23 cellular contexts compared by ENCODE assay signal in genomic region chr12:127489055-127489454, GRCh38.
A peak's percentile ranks its signal among the peaks of the same experiment; 100 is the strongest.
DNase-seq lines count a peak whose midpoint lies in the region; ATAC-seq and TF ChIP-seq lines count a peak whose summit lies in the region.
"Had no signal": no experiment of that assay in that cellular context is flagged by ENCODE, and none has a peak within 500 bp of the region (broad histone marks: within the 10 kb centered on the region; RNA-seq: fewer than 3 reads in every experiment).

No MANE protein-coding gene starts in this region.

- peaks cover 2% of the 10 kb centered on the region for H3K27me3 Mint-ChIP-seq in endodermal cell (ENCODE audit: insufficient read depth)
- H3K27me3 Mint-ChIP-seq: activated naive CD8-positive, alpha-beta T cell treated with anti-CD3 and anti-CD28 coated beads, Interleukin-2, amount 10 ng/mL, durations not matched to agents 7 days and 5 days; T-helper 17 cell had no signal

- TF ChIP-seq EP300 in stomach (IDR thresholded peaks at IDR 0.05): no peak

- peak overlapping the region; percentile 89 for H3K27ac Mint-ChIP-seq in endodermal cell
- H3K27ac Mint-ChIP-seq: activated naive CD8-positive, alpha-beta T cell treated with anti-CD3 and anti-CD28 coated beads, Interleukin-2, amount 10 ng/mL, durations not matched to agents 7 days and 5 days; natural killer cell; T-helper 17 cell had no signal

- H2AFZ ChIP-seq in OCI-LY3 (ENCODE audit: low read depth, low read length): no peak overlapping the region; the same call in 1 of the 2 replicates

- peaks cover 5% of the 10 kb centered on the region for H3K9me3 Mint-ChIP-seq in endodermal cell
- H3K9me3 Mint-ChIP-seq: activated naive CD8-positive, alpha-beta T cell treated with anti-CD3 and anti-CD28 coated beads, Interleukin-2, amount 10 ng/mL, durations not matched to agents 7 days and 5 days had no signal

- peaks cover 32% of the 10 kb centered on the region for H3K36me3 ChIP-seq in OCI-LY3 (replicated peaks; ENCODE audit: low read depth, low read length)
- no peaks in the 10 kb centered on the region for H3K36me3 ChIP-seq in endodermal cell (ENCODE audit: control insufficient read depth, insufficient read depth, low read length)
- H3K36me3 ChIP-seq in stomach: no peaks in the 10 kb centered on the region
- no peaks in the 10 kb centered on the region for H3K36me3 ChIP-seq in upper lobe of right lung
- H3K36me3 ChIP-seq: tibial artery had no signal

- TF ChIP-seq POLR2A in stomach (IDR thresholded peaks at IDR 0.05): no peak

- H3K4me3 Mint-ChIP-seq in endodermal cell: no peak overlapping the region
- H3K4me3 Mint-ChIP-seq: activated naive CD8-positive, alpha-beta T cell treated with anti-CD3 and anti-CD28 coated beads, Interleukin-2, amount 10 ng/mL, durations not matched to agents 7 days and 5 days; natural killer cell; T-helper 17 cell had no signal

- no peak overlapping the region for H3K4me3 ChIP-seq in OCI-LY3 (ENCODE audit: low read length)
- no peak overlapping the region for H3K4me3 ChIP-seq in endodermal cell (ENCODE audit: low read length)
- no peak overlapping the region for H3K4me3 ChIP-seq in stomach
- no peak overlapping the region for H3K4me3 ChIP-seq in upper lobe of right lung
- H3K4me3 ChIP-seq: tibial artery had no signal

- no peaks in the 10 kb centered on the region for H3K36me3 Mint-ChIP-seq in endodermal cell (ENCODE audit: low read depth)
- H3K36me3 Mint-ChIP-seq: activated naive CD8-positive, alpha-beta T cell treated with anti-CD3 and anti-CD28 coated beads, Interleukin-2, amount 10 ng/mL, durations not matched to agents 7 days and 5 days; natural killer cell had no signal

- DNase-seq in DMS53 treated with DMSO at 0.1 percent for 48 hours (lab: John Stamatoyannopoulos, UW; ENCODE audit: unreplicated experiment): peak; percentile 77
- DNase-seq in endodermal cell: no peak
- DNase-seq in stomach: peak; percentile 35
- DNase-seq in upper lobe of right lung: no peak
- no peak for DNase-seq in activated naive CD4-positive, alpha-beta T cell (lab: John Stamatoyannopoulos, UW)
- DNase-seq: activated CD4-positive, alpha-beta T cell treated with anti-CD3 and anti-CD28 coated beads for 4 hours; activated effector memory CD4-positive, alpha-beta T cell treated with anti-CD3 and anti-CD28 coated beads, Interleukin-2, amount 50 U/mL, for 16 hours; activated naive CD8-positive, alpha-beta T cell treated with anti-CD3 and anti-CD28 coated beads, Interleukin-2, amount 10 ng/mL, durations not matched to agents 7 days and 5 days; caudate nucleus; dermis blood vessel endothelial cell; EL; IMR-90; midbrain; natural killer cell; NCI-H1105; NCI-H2029 treated with DMSO at 0.1 percent for 48 hours; NCI-H774; SK-N-SH; T-helper 17 cell; tibial artery had no signal

- peaks cover 12% of the 10 kb centered on the region for H3K4me1 Mint-ChIP-seq in endodermal cell
- H3K4me1 Mint-ChIP-seq: activated naive CD8-positive, alpha-beta T cell treated with anti-CD3 and anti-CD28 coated beads, Interleukin-2, amount 10 ng/mL, durations not matched to agents 7 days and 5 days; natural killer cell; T-helper 17 cell had no signal

- no peaks in the 10 kb centered on the region for H3K27me3 ChIP-seq in OCI-LY3 (ENCODE audit: low read depth, low read length)
- no peaks in the 10 kb centered on the region for H3K27me3 ChIP-seq in endodermal cell (ENCODE audit: control insufficient read depth, insufficient read depth, low read length, poor library complexity, severe bottlenecking)
- no peaks in the 10 kb centered on the region for H3K27me3 ChIP-seq in stomach
- H3K27me3 ChIP-seq in upper lobe of right lung: no peaks in the 10 kb centered on the region
- H3K27me3 ChIP-seq: tibial artery had no signal

- H3K4me1 ChIP-seq in OCI-LY3 (ENCODE audit: low read length) (peaks cover 58% of the 10 kb centered on the region), endodermal cell (ENCODE audit: control insufficient read depth, insufficient read depth, low read length) (no peaks in the 10 kb centered on the region), stomach (peaks cover 0 to 4% (median 0%) of the 10 kb centered on the region in 4 donors), upper lobe of right lung (no peaks in the 10 kb centered on the region)
- H3K4me1 ChIP-seq: tibial artery had no signal

- H3K27ac ChIP-seq in OCI-LY3 (ENCODE audit: low read length): peak overlapping the region; percentile 24; the same call in 1 of the 2 replicates
- H3K27ac ChIP-seq in endodermal cell (ENCODE audit: low read depth, low read length): no peak overlapping the region
- H3K27ac ChIP-seq in stomach: peak overlapping the region in 4 of 5 donors; percentile 8 to 58 (median 33)
- no peak overlapping the region for H3K27ac ChIP-seq in upper lobe of right lung
- H3K27ac ChIP-seq: RWPE1, tibial artery had no signal

- no peaks in the 10 kb centered on the region for H4K20me1 ChIP-seq in OCI-LY3 (ENCODE audit: insufficient read depth, low read length)

- WGBS in endodermal cell (ENCODE audit: insufficient coverage in 1 of 2, insufficient read length in 1 of 2), 2 experiments: 83 to 85% methylated on average over 5 to 6 of the region's 6 CpGs
- WGBS in stomach, 5 donors: 23 to 59% (median 33%) methylated on average over 6 of the region's 6 CpGs

- ATAC-seq in upper lobe of right lung (no peak), GM18909 (IDR thresholded peaks at IDR 0.05; ENCODE audit: poor library complexity, unreplicated experiment) (no peak)
- ATAC-seq: natural killer cell, T-helper 17 cell had no signal

- H3K9me3 ChIP-seq in OCI-LY3 (ENCODE audit: insufficient read depth, low read length) (peaks cover 14% of the 10 kb centered on the region; the same call in 1 of the 2 replicates), endodermal cell (ENCODE audit: control insufficient read depth, low read length) (peaks cover 7% of the 10 kb centered on the region), stomach (no peaks in the 10 kb centered on the region), upper lobe of right lung (no peaks in the 10 kb centered on the region)
- H3K9me3 ChIP-seq: SK-N-SH, tibial artery had no signal

- no peaks in the 10 kb centered on the region for H3K79me2 ChIP-seq in OCI-LY3 (ENCODE audit: low read length)

- intact Hi-C loops in stomach (cut with DNase I; ENCODE audit: low total_unique reads): no loop called here
- intact Hi-C loops in upper lobe of right lung (cut with DNase I): no loop called here

- H3K9ac ChIP-seq in OCI-LY3 (ENCODE audit: low read length): no peak overlapping the region
- H3K9ac ChIP-seq in endodermal cell (ENCODE audit: extremely low read depth, low read length, poor library complexity, severe bottlenecking): no peak overlapping the region
- H3K9ac ChIP-seq: SK-N-SH had no signal

- TF ChIP-seq CTCF in OCI-LY3 (IDR thresholded peaks at IDR 0.05; ENCODE audit: low read depth, low read length) (no peak), endodermal cell (conservative IDR thresholded peaks at IDR 0.05) (no peak), stomach (IDR thresholded peaks at IDR 0.05) (no peak), upper lobe of right lung (IDR thresholded peaks at IDR 0.05) (no peak)

- no peak overlapping the region for H3K4me2 ChIP-seq in OCI-LY3 (ENCODE audit: low read length)
- H3K4me2 ChIP-seq: SK-N-SH had no signal

Comparison
In these comparisons a context has a peak if more than half of its experiments do, and no peak if none do; other contexts are left out.
1. DNase-seq: peak in DMS53 treated with DMSO at 0.1 percent for 48 hours (single experiment) and stomach (single experiment); none in endodermal cell (single experiment), upper lobe of right lung (single experiment) and activated naive CD4-positive, alpha-beta T cell (0 of 4).
2. H3K27ac ChIP-seq: peak in OCI-LY3 (single experiment) and stomach (4 of 5); none in endodermal cell (single experiment) and upper lobe of right lung (single experiment).